ENCODE assay signal across 13 cellular contexts in genomic region chr16:24036038-24036543, GRCh38.
DNase-seq lines count a peak whose midpoint lies in the region; ATAC-seq and TF ChIP-seq lines count a peak whose summit lies in the region.
"Had no signal": no experiment of that assay in that cellular context is flagged by ENCODE, and none has a peak within 500 bp of the region (broad histone marks: within the 10 kb centered on the region; RNA-seq: fewer than 3 reads in every experiment).

No MANE protein-coding gene starts in this region.

- no peak overlapping the region for H3K4me3 ChIP-seq in A673 (ENCODE audit: low read depth, low read length, poor library complexity, severe bottlenecking)
- H3K4me3 ChIP-seq in SK-N-MC: peak overlapping the region; percentile 63
- no peak overlapping the region for H3K4me3 ChIP-seq in Karpas-422 (ENCODE audit: low read length)
- H3K4me3 ChIP-seq: A549, HAP-1 had no signal

- H3K36me3 ChIP-seq in A673 (ENCODE audit: insufficient read depth, low read length, poor library complexity, severe bottlenecking) (peaks cover 24% of the 10 kb centered on the region), SK-N-MC (ENCODE audit: insufficient read depth, low read length) (peaks cover 60% of the 10 kb centered on the region), Karpas-422 (ENCODE audit: insufficient read depth, low read length) (no peaks in the 10 kb centered on the region)
- H3K36me3 ChIP-seq: HAP-1 had no signal

- H3K27ac Mint-ChIP-seq in CD4-positive, alpha-beta T cell: peak overlapping the region; percentile 40
- H3K27ac Mint-ChIP-seq in memory B cell: peak overlapping the region; percentile 36

- peak overlapping the region; percentile 57 for H3K27ac ChIP-seq in A673 (ENCODE audit: low read depth, low read length, poor library complexity, severe bottlenecking)
- no peak overlapping the region for H3K27ac ChIP-seq in CD4-positive, alpha-beta T cell (ENCODE audit: low read depth, low read length)
- peak overlapping the region; percentile 98 for H3K27ac ChIP-seq in SK-N-MC
- no peak overlapping the region for H3K27ac ChIP-seq in Karpas-422 (ENCODE audit: low read length)
- H3K27ac ChIP-seq: A549, RWPE1 had no signal

- H3K27me3 ChIP-seq in A673 (replicated peaks; ENCODE audit: insufficient read depth, low read depth, low read length, poor library complexity) (no peaks in the 10 kb centered on the region), Karpas-422 (ENCODE audit: low read length) (no peaks in the 10 kb centered on the region)
- no peaks in the 10 kb centered on the region for H3K27me3 ChIP-seq in CD4-positive, alpha-beta T cell (ENCODE audit: control insufficient read depth, insufficient read depth, low read length)

- H2AFZ ChIP-seq in Karpas-422 (ENCODE audit: low read length): no peak overlapping the region

- no peak overlapping the region for H3K4me2 ChIP-seq in Karpas-422 (ENCODE audit: low read depth, low read length, poor library complexity, severe bottlenecking)
- H3K4me2 ChIP-seq: A549 had no signal

- TF ChIP-seq CTCF in A673 (conservative IDR thresholded peaks at IDR 0.05; ENCODE audit: low read depth, low read length): no peak
- TF ChIP-seq CTCF in CD4-positive, alpha-beta T cell (IDR thresholded peaks at IDR 0.05): no peak

- H3K9me3 ChIP-seq in A673 (ENCODE audit: low read depth, low read length, poor library complexity, severe bottlenecking) (no peaks in the 10 kb centered on the region), SK-N-MC (ENCODE audit: low read depth, low read length) (no peaks in the 10 kb centered on the region), Karpas-422 (ENCODE audit: low read length) (no peaks in the 10 kb centered on the region)
- H3K9me3 ChIP-seq in CD4-positive, alpha-beta T cell (ENCODE audit: control insufficient read depth, low read length): no peaks in the 10 kb centered on the region
- H3K9me3 ChIP-seq: A549, HAP-1 had no signal

- CTCF ChIA-PET in A673 (lab: Charles Lee): interaction anchor here (0.6 to 1.9 kb wide), 10 partner anchors 21 to 479 kb away, joined by 3 to 22 read pairs (median 4); partner anchors contain the start of genes EARS2 and UBFD1
- CTCF ChIA-PET in CD4-positive, alpha-beta T cell (lab: Charles Lee): interaction anchor here (1.0 to 2.3 kb wide), 7 partner anchors 20 to 238 kb away, joined by 3 to 10 read pairs (median 4); no protein-coding TSS in a partner anchor

- H3K4me3 Mint-ChIP-seq in CD4-positive, alpha-beta T cell: no peak overlapping the region
- H3K4me3 Mint-ChIP-seq in memory B cell: peak overlapping the region; percentile 66

- H3K4me1 Mint-ChIP-seq in CD4-positive, alpha-beta T cell (ENCODE audit: low read depth): peaks cover 49% of the 10 kb centered on the region
- peaks cover 28% of the 10 kb centered on the region for H3K4me1 Mint-ChIP-seq in memory B cell

- peak; percentile 13 for DNase-seq in A673 (ENCODE audit: low spot score)
- no peak for DNase-seq in CD4-positive, alpha-beta T cell
- no peak for DNase-seq in SK-N-MC (ENCODE audit: low read depth, low spot score)
- no peak for DNase-seq in memory B cell (ENCODE audit: low spot score in 2 of 2)
- no peak for DNase-seq in NCI-H748 treated with DMSO at 0.1 percent for 48 hours (lab: John Stamatoyannopoulos, UW)
- DNase-seq in activated CD8-positive, alpha-beta memory T cell treated with anti-CD3 and anti-CD28 coated beads for 24 hours: no peak
- DNase-seq in NCI-H1694 treated with DMSO at 0.1 percent for 48 hours (lab: John Stamatoyannopoulos, UW): no peak
- DNase-seq in Karpas-422: no peak
- DNase-seq: NCI-H2081 treated with DMSO at 0.1 percent for 48 hours, NCI-H524 treated with DMSO at 0.1 percent for 48 hours had no signal

- no peak for ATAC-seq in CD4-positive, alpha-beta T cell (ENCODE audit: poor library complexity)
- ATAC-seq in memory B cell (ENCODE audit: low read depth): no peak

- POLR2A ChIA-PET in A673 (lab: Charles Lee; ENCODE audit: low non-redundant PET): no interaction called here
- POLR2A ChIA-PET in CD4-positive, alpha-beta T cell (lab: Charles Lee): interaction anchor here (0.7 to 1.1 kb wide), 2 partner anchors 26 to 233 kb away, joined by 3 read pairs; no protein-coding TSS in a partner anchor

- H3K9me2 ChIP-seq in Karpas-422 (replicated peaks; ENCODE audit: insufficient read depth, low read length): no peaks in the 10 kb centered on the region

- no TSS peak for BruUV-seq in A673 (replicated peaks; lab: Mats Ljungman, UMichigan)

- H3K9me3 Mint-ChIP-seq in CD4-positive, alpha-beta T cell: peaks cover 2% of the 10 kb centered on the region
- H3K9me3 Mint-ChIP-seq in memory B cell: peaks cover 4% of the 10 kb centered on the region

- H3K9ac ChIP-seq in SK-N-MC (ENCODE audit: insufficient read length) (peak overlapping the region; percentile 71), Karpas-422 (ENCODE audit: low read length) (no peak overlapping the region)

- H3K79me2 ChIP-seq in Karpas-422 (ENCODE audit: low read length): no peaks in the 10 kb centered on the region

- H3K4me1 ChIP-seq in A673 (ENCODE audit: insufficient read depth, low read length, poor library complexity, severe bottlenecking): peaks cover 22% of the 10 kb centered on the region
- H3K4me1 ChIP-seq in Karpas-422 (ENCODE audit: low read length): no peaks in the 10 kb centered on the region
- H3K4me1 ChIP-seq: A549, HAP-1 had no signal

- intact Hi-C loops in A673 (cut with micrococcal nuclease; ENCODE audit: unreplicated experiment): loop anchor here (1.0 kb wide), 3 partner anchors 159 to 301 kb away; no protein-coding TSS in a partner anchor
- intact Hi-C loops in CD4-positive, alpha-beta T cell (cut with DNase I, micrococcal nuclease): loop anchor here (1.0 to 10.0 kb wide), 6 partner anchors 25 to 361 kb away; partner anchors contain the start of gene PLK1 (in 1 of the 2)

- peaks cover 74% of the 10 kb centered on the region for H3K36me3 Mint-ChIP-seq in CD4-positive, alpha-beta T cell (ENCODE audit: low read depth)
- peaks cover 41% of the 10 kb centered on the region for H3K36me3 Mint-ChIP-seq in memory B cell

- no peaks in the 10 kb centered on the region for H3K27me3 Mint-ChIP-seq in CD4-positive, alpha-beta T cell
- no peaks in the 10 kb centered on the region for H3K27me3 Mint-ChIP-seq in memory B cell

- H4K20me1 ChIP-seq in Karpas-422 (ENCODE audit: insufficient read depth, low read depth, low read length): no peaks in the 10 kb centered on the region

Comparison
In these comparisons a context has a peak if more than half of its experiments do, and no peak if none do; other contexts are left out.
1. H3K27ac ChIP-seq: peak in A673 (single experiment) and SK-N-MC (single experiment); none in CD4-positive, alpha-beta T cell (single experiment) and Karpas-422 (single experiment).